1 cellular context compared by ENCODE assay signal in the genomic region with DNA sequence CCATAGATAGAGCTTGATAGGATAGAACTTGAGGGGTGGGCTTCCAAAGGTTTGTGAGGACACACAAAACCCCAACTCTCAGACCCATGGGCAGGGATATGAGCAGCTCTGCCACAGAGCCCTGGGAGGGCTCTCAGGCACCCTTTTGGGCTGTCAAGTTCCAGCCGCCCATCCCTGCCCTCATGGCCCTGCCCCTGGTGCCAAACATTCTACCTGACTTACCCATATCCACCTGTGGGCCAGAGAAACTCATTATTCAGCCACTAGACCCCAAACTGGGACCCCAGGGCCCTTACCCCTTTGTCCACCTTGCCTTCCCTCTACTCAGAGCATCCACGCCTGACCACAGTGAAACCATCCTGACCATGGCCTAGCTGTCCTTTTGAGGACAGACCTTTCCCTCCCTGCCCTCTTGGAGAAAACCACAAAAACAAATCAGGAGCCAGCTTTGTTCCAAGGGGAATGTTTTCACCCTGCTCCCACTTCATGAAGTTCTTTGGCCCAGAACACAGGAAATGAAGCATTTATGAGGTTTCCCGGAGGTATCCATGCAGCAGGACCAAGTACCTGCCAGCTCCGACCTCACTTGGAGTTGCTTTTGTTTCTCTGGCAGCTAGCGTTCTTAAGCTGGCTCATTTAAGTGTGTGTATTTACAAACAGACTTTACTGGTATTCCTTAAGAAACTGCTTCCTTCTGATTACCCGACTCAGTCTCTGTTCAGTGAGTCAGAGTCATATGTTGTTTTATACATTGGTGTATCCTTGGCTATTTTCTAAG.
TF ChIP-seq lines count a peak whose summit lies in the region.

No MANE protein-coding gene starts in this region.

TF ChIP-seq in WTC11, 78 proteins besides CTCF, POLR2A, EP300 and RAD21 (continued from another document):
- TF ChIP-seq FOXP4 (CRISPR knock-in tag; IDR thresholded peaks at IDR 0.05) (no peak), MXD4 (CRISPR knock-in tag; IDR thresholded peaks at IDR 0.05; ENCODE audit: borderline replicate concordance) (no peak), KAT7 (CRISPR knock-in tag; IDR thresholded peaks at IDR 0.05; ENCODE audit: borderline replicate concordance) (no peak), OVOL2 (CRISPR knock-in tag; IDR thresholded peaks at IDR 0.05; ENCODE audit: borderline replicate concordance) (no peak), ATF6 (CRISPR knock-in tag; IDR thresholded peaks at IDR 0.05) (no peak)
